19 cellular contexts compared by ENCODE assay signal in the genomic region with DNA sequence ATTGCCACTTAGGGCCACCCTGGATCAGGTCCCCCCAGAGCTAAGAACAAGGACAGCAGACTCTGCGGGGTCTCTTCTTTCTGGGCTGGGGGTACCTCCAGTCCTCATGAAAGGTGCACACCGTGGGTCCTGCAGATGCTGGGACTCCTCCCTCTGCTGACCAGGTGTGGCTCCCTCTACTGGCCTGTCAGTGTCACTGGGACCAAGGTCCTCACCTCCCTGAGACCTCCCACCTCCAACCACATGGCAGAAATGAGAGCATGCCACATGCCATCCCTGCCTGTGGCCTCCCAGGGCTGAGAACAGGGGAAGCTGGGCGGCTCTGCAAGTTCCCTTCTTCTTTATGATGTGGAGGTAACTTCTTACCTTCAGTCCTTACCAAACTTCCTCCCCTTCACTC. TPM values are rescaled to one million over a fixed set of nuclear protein-coding genes. Genes with fewer than 3 reads are reported as not detected.
DNase-seq lines count a peak whose midpoint lies in the region; ATAC-seq, FAIRE-seq and TF ChIP-seq lines count a peak whose summit lies in the region.
"Not testable (repeated sequence)": the region's sequence is repeated elsewhere in the genome, so short reads cannot be mapped to it uniquely, and the experiment has no call there.
"Had no signal": no experiment of that assay in that cellular context is flagged by ENCODE, and none has a peak within 500 bp of the region (broad histone marks: within the 10 kb centered on the region; RNA-seq: fewer than 3 reads in every experiment).

No MANE protein-coding gene starts in this region.

- ATAC-seq in GM18873 (IDR thresholded peaks at IDR 0.05; ENCODE audit: low FRiP score, unreplicated experiment) (peak; percentile 67), GM21360 (IDR thresholded peaks at IDR 0.05; ENCODE audit: unreplicated experiment) (peak; percentile 89), HG02588 (IDR thresholded peaks at IDR 0.05; ENCODE audit: unreplicated experiment) (peak; percentile 67), HG02973 (IDR thresholded peaks at IDR 0.05; ENCODE audit: unreplicated experiment) (peak; percentile 83), HG03439 (IDR thresholded peaks at IDR 0.05; ENCODE audit: unreplicated experiment) (peak; percentile 71), mucosa of descending colon (peak; percentile 64)
- peak; percentile 30 to 58 for ATAC-seq in activated T-cell treated with anti-CD3 and anti-CD28 coated beads, Interleukin-2, amount 50 U/mL, for 4 hours

- not testable (repeated sequence) for H3K9me3 Mint-ChIP-seq in activated T-cell treated with anti-CD3 and anti-CD28 coated beads, Interleukin-2, amount 50 U/mL, for 4 hours

- intact Hi-C loops in mucosa of descending colon (cut with DNase I, micrococcal nuclease) = not testable (repeated sequence)

- not testable (repeated sequence) for H3K36me3 ChIP-seq in mucosa of descending colon (ENCODE audit: low read depth)

- DNase-seq in GM12891 (ENCODE audit: insufficient read length, low spot score); activated T-cell treated with anti-CD3 and anti-CD28 coated beads, Interleukin-2, amount 50 U/mL, for 4 hours; mucosa of descending colon: not testable (repeated sequence)

- peak; percentile 97 for FAIRE-seq in GM12891 (lab: Jason Lieb, UNC)

- H3K4me3 ChIP-seq in mucosa of descending colon = not testable (repeated sequence)

- not testable (repeated sequence) for H3K4me1 Mint-ChIP-seq in activated T-cell treated with anti-CD3 and anti-CD28 coated beads, Interleukin-2, amount 50 U/mL, for 4 hours (ENCODE audit: low read depth)

- not testable (repeated sequence) for H3K4me1 ChIP-seq in mucosa of descending colon (ENCODE audit: low read depth)

- not testable (repeated sequence) for TF ChIP-seq CTCF in mucosa of descending colon (IDR thresholded peaks at IDR 0.05)

- not testable (repeated sequence) for TF ChIP-seq POLR2A in GM12891 (IDR thresholded peaks at IDR 0.05; ENCODE audit: low read depth, low read length)

- H3K27me3 Mint-ChIP-seq in activated T-cell treated with anti-CD3 and anti-CD28 coated beads, Interleukin-2, amount 50 U/mL, for 4 hours (ENCODE audit: low read depth) = not testable (repeated sequence)

- not testable (repeated sequence) for H3K4me3 Mint-ChIP-seq in activated T-cell treated with anti-CD3 and anti-CD28 coated beads, Interleukin-2, amount 50 U/mL, for 4 hours

- not testable (repeated sequence) for H3K9me3 ChIP-seq in mucosa of descending colon

- not testable (repeated sequence) for H3K36me3 Mint-ChIP-seq in activated T-cell treated with anti-CD3 and anti-CD28 coated beads, Interleukin-2, amount 50 U/mL, for 4 hours (ENCODE audit: insufficient read depth)

RNA-seq across cellular contexts. Expression of a gene that starts 17.6 kb away (rescaled TPM):
- not detected for polyA plus RNA-seq in GM12891 (2012; ENCODE audit: low read depth, missing spikeins)
- not detected for total RNA-seq in activated T-cell treated with anti-CD3 and anti-CD28 coated beads, Interleukin-2, amount 50 U/mL, for 4 hours
- not detected for total RNA-seq in mucosa of descending colon
- total RNA-seq: activated naive CD4-positive, alpha-beta T cell treated with anti-CD3 and anti-CD28 coated beads for 36 hours; cardiac muscle cell; CD8-positive, alpha-beta memory T cell; endodermal cell; LHCN-M2; lower leg skin; ovary; spleen had no signal
- polyA plus RNA-seq: cardiac muscle cell; CD8-positive, alpha-beta memory T cell; ovary; spleen had no signal

RNA-seq across cellular contexts. Expression of a gene that starts 28.0 kb away (rescaled TPM):
- 1.1 TPM for polyA plus RNA-seq in GM12891 (2012; ENCODE audit: low read depth, missing spikeins)
- total RNA-seq in activated T-cell treated with anti-CD3 and anti-CD28 coated beads, Interleukin-2, amount 50 U/mL, for 4 hours = not detected
- not detected for total RNA-seq in mucosa of descending colon
- total RNA-seq: A172; cardiac muscle cell; CD8-positive, alpha-beta memory T cell; HFFc6; LHCN-M2; lower leg skin; ovary; SJCRH30 had no signal
- polyA plus RNA-seq: cardiac muscle cell; CD8-positive, alpha-beta memory T cell; ovary had no signal

RNA-seq across cellular contexts. Expression of a gene that starts 33.4 kb away (rescaled TPM):
- not detected for polyA plus RNA-seq in GM12891 (2012; ENCODE audit: low read depth, missing spikeins)
- total RNA-seq in activated T-cell treated with anti-CD3 and anti-CD28 coated beads, Interleukin-2, amount 50 U/mL, for 4 hours = not detected
- total RNA-seq in mucosa of descending colon = not detected
- total RNA-seq: activated naive CD4-positive, alpha-beta T cell treated with anti-CD3 and anti-CD28 coated beads for 36 hours; cardiac muscle cell; CD8-positive, alpha-beta memory T cell; HFFc6; LHCN-M2; lower leg skin; spleen had no signal
- polyA plus RNA-seq: CD8-positive, alpha-beta memory T cell; ovary; spleen had no signal

RNA-seq across cellular contexts. Expression of a gene that starts 43.5 kb away (rescaled TPM):
- 17.4 TPM for polyA plus RNA-seq in GM12891 (2012; ENCODE audit: low read depth, missing spikeins)
- total RNA-seq in activated T-cell treated with anti-CD3 and anti-CD28 coated beads, Interleukin-2, amount 50 U/mL, for 4 hours = 1 to 10 TPM; 8.6 to 9.8 (median 9.6) TPM
- 10 to 100 TPM; 10.9 to 25.3 (median 17.7) TPM for total RNA-seq in mucosa of descending colon

RNA-seq across cellular contexts. Expression of a gene that starts 43.8 kb away (rescaled TPM):
- 18.6 TPM for polyA plus RNA-seq in GM12891 (2012; ENCODE audit: low read depth, missing spikeins)
- total RNA-seq in activated T-cell treated with anti-CD3 and anti-CD28 coated beads, Interleukin-2, amount 50 U/mL, for 4 hours = 10 to 100 TPM; 18.3 to 21.4 (median 18.7) TPM
- total RNA-seq in mucosa of descending colon = 10 to 100 TPM; 13.1 to 26.4 (median 20.3) TPM
